In genomic region chr5:53537711-53538110, GRCh38 we compare ENCODE assay signal across 16 cellular contexts.
"Had no signal": no experiment of that assay in that cellular context is flagged by ENCODE, and none has a peak within 500 bp of the region (broad histone marks: within the 10 kb centered on the region; RNA-seq: fewer than 3 reads in every experiment).

No MANE protein-coding gene starts in this region.

- H3K36me3 Mint-ChIP-seq: activated naive CD8-positive, alpha-beta T cell; brain; type B pancreatic cell had no signal

- H3K4me1 Mint-ChIP-seq: brain; central memory CD8-positive, alpha-beta T cell had no signal

- H3K27ac ChIP-seq: ovary, right lobe of liver had no signal

- DNase-seq: activated CD4-positive, alpha-beta T cell treated with anti-CD3 and anti-CD28 coated beads, Interleukin-2, amount 50 U/mL, for 1 hour; activated CD8-positive, alpha-beta memory T cell treated with anti-CD3 and anti-CD28 coated beads for 24 hours; activated gamma-delta T cell treated with Interleukin-2 at 50 U/mL for 16 hours; amygdala; cortex of kidney; effector CD4-positive, alpha-beta T cell; glutamatergic neuron; ovary; right lobe of liver had no signal

- H3K4me3 ChIP-seq: ovary, right lobe of liver had no signal

- H3K27me3 ChIP-seq: ovary, right lobe of liver had no signal

- ATAC-seq: activated CD4-positive, CD25-positive, alpha-beta regulatory T cell treated with anti-CD3 and anti-CD28 coated beads, Interleukin-2, amount 50 U/mL, for 24 hours; right lobe of liver had no signal

- H3K36me3 ChIP-seq: ovary, right lobe of liver had no signal

- H3K9me3 ChIP-seq: ovary, right lobe of liver had no signal

- H3K4me3 Mint-ChIP-seq: activated naive CD8-positive, alpha-beta T cell; brain; central memory CD8-positive, alpha-beta T cell; neural crest cell; stimulated activated naive CD8-positive, alpha-beta T cell treated with anti-CD3 and anti-CD28 coated beads, Interleukin-15, Interleukin-2, amounts not matched to agents 100 ng/mL and 50 ng/mL, for 24 hours; type B pancreatic cell had no signal

- H3K27ac Mint-ChIP-seq: activated naive CD8-positive, alpha-beta T cell; brain; stimulated activated naive CD8-positive, alpha-beta T cell treated with anti-CD3 and anti-CD28 coated beads, Interleukin-15, Interleukin-2, amounts not matched to agents 100 ng/mL and 50 ng/mL, for 24 hours; type B pancreatic cell had no signal

- H3K4me1 ChIP-seq: right lobe of liver had no signal

- H3K9me3 Mint-ChIP-seq: central memory CD8-positive, alpha-beta T cell; neural crest cell; type B pancreatic cell had no signal
